1 cellular context compared by ENCODE assay signal in the genomic region with DNA sequence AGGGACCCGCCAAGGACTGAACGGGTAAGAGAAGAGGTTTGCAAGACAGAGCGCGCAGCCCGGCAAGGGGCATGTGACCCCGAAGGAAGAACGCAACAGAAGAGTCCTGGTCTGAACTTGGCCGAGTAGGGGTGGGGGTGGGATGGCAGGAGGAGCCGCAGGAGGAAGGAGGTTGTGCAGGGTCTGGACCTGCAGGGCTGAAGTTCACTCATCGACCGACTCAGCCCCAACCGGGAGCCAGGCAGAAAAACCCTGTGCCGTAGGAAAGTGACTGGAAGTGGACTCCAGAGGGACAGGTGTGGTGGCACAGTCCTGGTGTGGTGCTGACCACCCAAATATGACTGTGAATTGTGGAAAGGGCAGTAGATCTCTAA.
TF ChIP-seq lines count a peak whose summit lies in the region.

No MANE protein-coding gene starts in this region.

TF ChIP-seq in GM23338, 12 proteins besides CTCF, POLR2A, EP300 and RAD21 (continued from another document):
- TF ChIP-seq, protein P1, sequence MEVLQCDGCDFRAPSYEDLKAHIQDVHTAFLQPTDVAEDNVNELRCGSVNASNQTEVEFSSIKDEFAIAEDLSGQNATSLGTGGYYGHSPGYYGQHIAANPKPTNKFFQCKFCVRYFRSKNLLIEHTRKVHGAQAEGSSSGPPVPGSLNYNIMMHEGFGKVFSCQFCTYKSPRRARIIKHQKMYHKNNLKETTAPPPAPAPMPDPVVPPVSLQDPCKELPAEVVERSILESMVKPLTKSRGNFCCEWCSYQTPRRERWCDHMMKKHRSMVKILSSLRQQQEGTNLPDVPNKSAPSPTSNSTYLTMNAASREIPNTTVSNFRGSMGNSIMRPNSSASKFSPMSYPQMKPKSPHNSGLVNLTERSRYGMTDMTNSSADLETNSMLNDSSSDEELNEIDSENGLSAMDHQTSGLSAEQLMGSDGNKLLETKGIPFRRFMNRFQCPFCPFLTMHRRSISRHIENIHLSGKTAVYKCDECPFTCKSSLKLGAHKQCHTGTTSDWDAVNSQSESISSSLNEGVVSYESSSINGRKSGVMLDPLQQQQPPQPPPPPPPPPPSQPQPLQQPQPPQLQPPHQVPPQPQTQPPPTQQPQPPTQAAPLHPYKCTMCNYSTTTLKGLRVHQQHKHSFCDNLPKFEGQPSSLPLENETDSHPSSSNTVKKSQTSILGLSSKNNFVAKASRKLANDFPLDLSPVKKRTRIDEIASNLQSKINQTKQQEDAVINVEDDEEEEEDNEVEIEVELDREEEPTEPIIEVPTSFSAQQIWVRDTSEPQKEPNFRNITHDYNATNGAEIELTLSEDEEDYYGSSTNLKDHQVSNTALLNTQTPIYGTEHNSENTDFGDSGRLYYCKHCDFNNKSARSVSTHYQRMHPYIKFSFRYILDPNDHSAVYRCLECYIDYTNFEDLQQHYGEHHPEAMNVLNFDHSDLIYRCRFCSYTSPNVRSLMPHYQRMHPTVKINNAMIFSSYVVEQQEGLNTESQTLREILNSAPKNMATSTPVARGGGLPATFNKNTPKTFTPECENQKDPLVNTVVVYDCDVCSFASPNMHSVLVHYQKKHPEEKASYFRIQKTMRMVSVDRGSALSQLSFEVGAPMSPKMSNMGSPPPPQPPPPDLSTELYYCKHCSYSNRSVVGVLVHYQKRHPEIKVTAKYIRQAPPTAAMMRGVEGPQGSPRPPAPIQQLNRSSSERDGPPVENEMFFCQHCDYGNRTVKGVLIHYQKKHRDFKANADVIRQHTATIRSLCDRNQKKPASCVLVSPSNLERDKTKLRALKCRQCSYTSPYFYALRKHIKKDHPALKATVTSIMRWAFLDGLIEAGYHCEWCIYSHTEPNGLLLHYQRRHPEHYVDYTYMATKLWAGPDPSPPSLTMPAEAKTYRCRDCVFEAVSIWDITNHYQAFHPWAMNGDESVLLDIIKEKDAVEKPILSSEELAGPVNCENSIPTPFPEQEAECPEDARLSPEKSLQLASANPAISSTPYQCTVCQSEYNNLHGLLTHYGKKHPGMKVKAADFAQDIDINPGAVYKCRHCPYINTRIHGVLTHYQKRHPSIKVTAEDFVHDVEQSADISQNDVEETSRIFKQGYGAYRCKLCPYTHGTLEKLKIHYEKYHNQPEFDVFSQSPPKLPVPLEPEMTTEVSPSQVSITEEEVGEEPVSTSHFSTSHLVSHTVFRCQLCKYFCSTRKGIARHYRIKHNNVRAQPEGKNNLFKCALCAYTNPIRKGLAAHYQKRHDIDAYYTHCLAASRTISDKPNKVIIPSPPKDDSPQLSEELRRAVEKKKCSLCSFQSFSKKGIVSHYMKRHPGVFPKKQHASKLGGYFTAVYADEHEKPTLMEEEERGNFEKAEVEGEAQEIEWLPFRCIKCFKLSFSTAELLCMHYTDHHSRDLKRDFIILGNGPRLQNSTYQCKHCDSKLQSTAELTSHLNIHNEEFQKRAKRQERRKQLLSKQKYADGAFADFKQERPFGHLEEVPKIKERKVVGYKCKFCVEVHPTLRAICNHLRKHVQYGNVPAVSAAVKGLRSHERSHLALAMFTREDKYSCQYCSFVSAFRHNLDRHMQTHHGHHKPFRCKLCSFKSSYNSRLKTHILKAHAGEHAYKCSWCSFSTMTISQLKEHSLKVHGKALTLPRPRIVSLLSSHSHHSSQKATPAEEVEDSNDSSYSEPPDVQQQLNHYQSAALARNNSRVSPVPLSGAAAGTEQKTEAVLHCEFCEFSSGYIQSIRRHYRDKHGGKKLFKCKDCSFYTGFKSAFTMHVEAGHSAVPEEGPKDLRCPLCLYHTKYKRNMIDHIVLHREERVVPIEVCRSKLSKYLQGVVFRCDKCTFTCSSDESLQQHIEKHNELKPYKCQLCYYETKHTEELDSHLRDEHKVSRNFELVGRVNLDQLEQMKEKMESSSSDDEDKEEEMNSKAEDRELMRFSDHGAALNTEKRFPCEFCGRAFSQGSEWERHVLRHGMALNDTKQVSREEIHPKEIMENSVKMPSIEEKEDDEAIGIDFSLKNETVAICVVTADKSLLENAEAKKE (CRISPR knock-in tag; IDR thresholded peaks at IDR 0.05): no peak
- no peak for TF ChIP-seq CREB1 (CRISPR knock-in tag; IDR thresholded peaks at IDR 0.05; ENCODE audit: low read depth)
